ENCODE assay signal across 13 cellular contexts in genomic region chr15:43103939-43104338, GRCh38. TPM values are rescaled to one million over a fixed set of nuclear protein-coding genes. Genes with fewer than 3 reads are reported as not detected.
DNase-seq lines count a peak whose midpoint lies in the region; ATAC-seq, FAIRE-seq and TF ChIP-seq lines count a peak whose summit lies in the region.
"Had no signal": no experiment of that assay in that cellular context is flagged by ENCODE, and none has a peak within 500 bp of the region (broad histone marks: within the 10 kb centered on the region; RNA-seq: fewer than 3 reads in every experiment).

No MANE protein-coding gene starts in this region.

- H4K20me1 ChIP-seq in astrocyte (ENCODE audit: insufficient read depth, low read length): peaks cover 35% of the 10 kb centered on the region

- no peak for TF ChIP-seq POLR2A in uterus (IDR thresholded peaks at IDR 0.05)

- CTCF ChIA-PET in naive thymus-derived CD4-positive, alpha-beta T cell (lab: Charles Lee): interaction anchor here (0.6 kb wide), 1 partner anchor 13 kb away, joined by 3 read pairs; no protein-coding TSS in a partner anchor

- TF ChIP-seq CTCF in astrocyte (IDR thresholded peaks at IDR 0.05; ENCODE audit: insufficient read depth, low read depth, low read length) (no peak), uterus (IDR thresholded peaks at IDR 0.05) (no peak)

- peaks cover 46% of the 10 kb centered on the region for H3K36me3 Mint-ChIP-seq in stimulated activated naive CD8-positive, alpha-beta T cell treated with anti-CD3 and anti-CD28 coated beads, Interleukin-15, Interleukin-2, amounts not matched to agents 100 ng/mL and 50 ng/mL, for 24 hours (ENCODE audit: low read depth)
- H3K36me3 Mint-ChIP-seq in astrocyte (ENCODE audit: low read depth, unreplicated experiment): peaks cover 11% of the 10 kb centered on the region
- H3K36me3 Mint-ChIP-seq in naive thymus-derived CD4-positive, alpha-beta T cell: peaks cover 8 to 38% (median 26%) of the 10 kb centered on the region in 5 donors

- no peak overlapping the region for H3K27ac Mint-ChIP-seq in stimulated activated naive CD8-positive, alpha-beta T cell treated with anti-CD3 and anti-CD28 coated beads, Interleukin-15, Interleukin-2, amounts not matched to agents 100 ng/mL and 50 ng/mL, for 24 hours
- H3K27ac Mint-ChIP-seq in stimulated activated naive CD8-positive, alpha-beta T cell treated with anti-CD3 and anti-CD28 coated beads, Interleukin-15, amount 100 ng/mL, for 72 hours: no peak overlapping the region
- no peak overlapping the region for H3K27ac Mint-ChIP-seq in astrocyte (ENCODE audit: unreplicated experiment)
- peak overlapping the region in 3 of 9 donors; percentile 36 to 66 (median 64) for H3K27ac Mint-ChIP-seq in naive thymus-derived CD4-positive, alpha-beta T cell

- no peaks in the 10 kb centered on the region for H3K9me3 Mint-ChIP-seq in stimulated activated naive CD8-positive, alpha-beta T cell treated with anti-CD3 and anti-CD28 coated beads, Interleukin-15, Interleukin-2, amounts not matched to agents 100 ng/mL and 50 ng/mL, for 24 hours
- no peaks in the 10 kb centered on the region for H3K9me3 Mint-ChIP-seq in stimulated activated naive CD8-positive, alpha-beta T cell treated with anti-CD3 and anti-CD28 coated beads, Interleukin-15, amount 100 ng/mL, for 72 hours
- H3K9me3 Mint-ChIP-seq in astrocyte (ENCODE audit: unreplicated experiment): no peaks in the 10 kb centered on the region
- no peaks in the 10 kb centered on the region for H3K9me3 Mint-ChIP-seq in naive thymus-derived CD4-positive, alpha-beta T cell

- H3K4me1 ChIP-seq in astrocyte (ENCODE audit: insufficient read depth, low read length): peaks cover 8% of the 10 kb centered on the region
- peaks cover 21 to 24% of the 10 kb centered on the region in 2 donors for H3K4me1 ChIP-seq in naive thymus-derived CD4-positive, alpha-beta T cell (ENCODE audit: control insufficient read depth in 2 of 2, insufficient read depth in 2 of 2, low read length in 2 of 2)
- no peaks in the 10 kb centered on the region for H3K4me1 ChIP-seq in uterus

- peaks cover 10% of the 10 kb centered on the region for H3K36me3 ChIP-seq in astrocyte (ENCODE audit: insufficient read depth, low read length)
- peaks cover 0 to 8% (median 0%) of the 10 kb centered on the region in 3 experiments for H3K36me3 ChIP-seq in naive thymus-derived CD4-positive, alpha-beta T cell (ENCODE audit: control insufficient read depth in 2 of 3, insufficient read depth in 3 of 3, low read length in 3 of 3)
- no peaks in the 10 kb centered on the region for H3K36me3 ChIP-seq in uterus

- POLR2A ChIA-PET in naive thymus-derived CD4-positive, alpha-beta T cell (lab: Charles Lee): interaction anchor here (1.2 kb wide), 1 partner anchor 1771 kb away, joined by 3 read pairs; the partner anchor contains the start of genes NUSAP1 and OIP5

- H3K79me2 ChIP-seq in astrocyte (ENCODE audit: insufficient read depth, low read length): peaks cover 65% of the 10 kb centered on the region

- H2AFZ ChIP-seq in astrocyte (ENCODE audit: low read depth, low read length): no peak overlapping the region

- no peak for FAIRE-seq in astrocyte (lab: Jason Lieb, UNC)
- FAIRE-seq: H54 had no signal

- no peaks in the 10 kb centered on the region for H3K27me3 Mint-ChIP-seq in stimulated activated naive CD8-positive, alpha-beta T cell treated with anti-CD3 and anti-CD28 coated beads, Interleukin-15, Interleukin-2, amounts not matched to agents 100 ng/mL and 50 ng/mL, for 24 hours
- H3K27me3 Mint-ChIP-seq in stimulated activated naive CD8-positive, alpha-beta T cell treated with anti-CD3 and anti-CD28 coated beads, Interleukin-15, amount 100 ng/mL, for 72 hours: no peaks in the 10 kb centered on the region
- no peaks in the 10 kb centered on the region for H3K27me3 Mint-ChIP-seq in astrocyte (ENCODE audit: low read depth, unreplicated experiment)
- H3K27me3 Mint-ChIP-seq in naive thymus-derived CD4-positive, alpha-beta T cell: peaks cover 0 to 5% (median 0%) of the 10 kb centered on the region in 5 donors

- no peak for DNase-seq in stimulated activated naive CD8-positive, alpha-beta T cell treated with anti-CD3 and anti-CD28 coated beads, Interleukin-15, amount 100 ng/mL, for 72 hours
- DNase-seq in astrocyte (ENCODE audit: low read depth) (no peak), GM19238 (ENCODE audit: insufficient read length, low spot score) (no peak), uterus (no peak)
- DNase-seq in naive thymus-derived CD4-positive, alpha-beta T cell: no peak
- DNase-seq in effector CD8-positive, alpha-beta T cell (lab: John Stamatoyannopoulos, UW): no peak
- DNase-seq: activated effector memory CD4-positive, alpha-beta T cell treated with Interleukin-2 at 50 U/mL for 16 hours; EL; NCI-H1105 treated with DMSO at 0.1 percent for 48 hours; posterior cingulate gyrus had no signal

- H3K4me1 Mint-ChIP-seq in stimulated activated naive CD8-positive, alpha-beta T cell treated with anti-CD3 and anti-CD28 coated beads, Interleukin-15, Interleukin-2, amounts not matched to agents 100 ng/mL and 50 ng/mL, for 24 hours (ENCODE audit: low read depth): peaks cover 67% of the 10 kb centered on the region
- peaks cover 60% of the 10 kb centered on the region for H3K4me1 Mint-ChIP-seq in stimulated activated naive CD8-positive, alpha-beta T cell treated with anti-CD3 and anti-CD28 coated beads, Interleukin-15, amount 100 ng/mL, for 72 hours
- H3K4me1 Mint-ChIP-seq in astrocyte (ENCODE audit: low read depth, unreplicated experiment): peaks cover 16% of the 10 kb centered on the region
- H3K4me1 Mint-ChIP-seq in naive thymus-derived CD4-positive, alpha-beta T cell: peaks cover 49 to 74% (median 65%) of the 10 kb centered on the region in 7 donors

- intact Hi-C loops in naive thymus-derived CD4-positive, alpha-beta T cell (cut with micrococcal nuclease): loop anchor here (10.0 kb wide), 2 partner anchors 1869 to 1989 kb away; partner anchors contain the start of genes CHP1 (in 1 of the 2), EXD1 (in 1 of the 2) and INO80 (in 1 of the 2)
- intact Hi-C loops in uterus (cut with DNase I; ENCODE audit: low total_unique reads): no loop called here

- H3K27ac ChIP-seq in astrocyte (ENCODE audit: low read depth, low read length) (no peak overlapping the region), uterus (no peak overlapping the region)
- no peak overlapping the region for H3K27ac ChIP-seq in naive thymus-derived CD4-positive, alpha-beta T cell (ENCODE audit: low read depth, low read length)

- H3K27me3 ChIP-seq in astrocyte (ENCODE audit: insufficient read depth, low read length) (no peaks in the 10 kb centered on the region), uterus (no peaks in the 10 kb centered on the region)
- H3K27me3 ChIP-seq in naive thymus-derived CD4-positive, alpha-beta T cell (ENCODE audit: control insufficient read depth in 2 of 2, insufficient read depth in 2 of 2, low read length in 2 of 2): no peaks in the 10 kb centered on the region

- peak overlapping the region; percentile 70 for H3K4me3 Mint-ChIP-seq in stimulated activated naive CD8-positive, alpha-beta T cell treated with anti-CD3 and anti-CD28 coated beads, Interleukin-15, Interleukin-2, amounts not matched to agents 100 ng/mL and 50 ng/mL, for 24 hours
- peak overlapping the region in 1 of 2 donors; percentile 76 for H3K4me3 Mint-ChIP-seq in stimulated activated naive CD8-positive, alpha-beta T cell treated with anti-CD3 and anti-CD28 coated beads, Interleukin-15, amount 100 ng/mL, for 72 hours
- peak overlapping the region; percentile 75 for H3K4me3 Mint-ChIP-seq in astrocyte (ENCODE audit: unreplicated experiment)
- peak overlapping the region in 9 of 10 donors; percentile 12 to 97 (median 49) for H3K4me3 Mint-ChIP-seq in naive thymus-derived CD4-positive, alpha-beta T cell

- H3K9me3 ChIP-seq in astrocyte (ENCODE audit: insufficient read depth, low read depth, low read length): no peaks in the 10 kb centered on the region
- H3K9me3 ChIP-seq in naive thymus-derived CD4-positive, alpha-beta T cell (ENCODE audit: control insufficient read depth in 2 of 3, low read length in 3 of 3): no peaks in the 10 kb centered on the region
- no peaks in the 10 kb centered on the region for H3K9me3 ChIP-seq in uterus

- ATAC-seq in stimulated activated naive CD8-positive, alpha-beta T cell treated with anti-CD3 and anti-CD28 coated beads, Interleukin-15, amount 100 ng/mL, for 72 hours: no peak
- ATAC-seq in naive thymus-derived CD4-positive, alpha-beta T cell: no peak
- no peak for ATAC-seq in HG03175 (IDR thresholded peaks at IDR 0.05; ENCODE audit: unreplicated experiment)

- H3K4me3 ChIP-seq in astrocyte (ENCODE audit: insufficient read depth, low read depth, low read length) (no peak overlapping the region), uterus (no peak overlapping the region)
- H3K4me3 ChIP-seq in naive thymus-derived CD4-positive, alpha-beta T cell (ENCODE audit: low read length): peak overlapping the region; percentile 21

- H3K4me2 ChIP-seq in astrocyte (ENCODE audit: low read length): peak overlapping the region; percentile 88

- H3K9ac ChIP-seq in astrocyte (ENCODE audit: low read length): no peak overlapping the region

RNA-seq across cellular contexts. Expression of gene UBR1, which starts 1.9 kb away (rescaled TPM):
- total RNA-seq in astrocyte: 25.7 and 28.2 TPM in 2 replicates
- total RNA-seq in naive thymus-derived CD4-positive, alpha-beta T cell: 10 to 100 TPM; 38.4 to 51.7 (median 48.0) TPM
- polyA plus RNA-seq in naive thymus-derived CD4-positive, alpha-beta T cell: 10 to 100 TPM; 18.8 to 22.8 TPM
- total RNA-seq in uterus: 100 to 1,000 TPM in 1 of 4 donors, 10 to 100 TPM in 3; 30.9 to 156 (median 60.3) TPM

RNA-seq across cellular contexts. Expression of gene TMEM62, which starts 29.4 kb away (rescaled TPM):
- total RNA-seq in astrocyte (14.0 and 15.2 TPM in 2 replicates), uterus (10 to 100 TPM; 18.8 to 56.6 (median 22.5) TPM)
- 10 to 100 TPM; 12.0 to 21.5 (median 17.7) TPM for total RNA-seq in naive thymus-derived CD4-positive, alpha-beta T cell
- 1 to 10 TPM; 3.6 to 6.0 TPM for polyA plus RNA-seq in naive thymus-derived CD4-positive, alpha-beta T cell
